1 cellular context compared by ENCODE assay signal in genomic region chr2:8312861-8313768, GRCh38.
TF ChIP-seq lines count a peak whose summit lies in the region.

No MANE protein-coding gene starts in this region.

TF ChIP-seq in K562, 482 proteins besides CTCF, POLR2A, EP300 and RAD21 (continued from another document and continues in another):
- TF ChIP-seq MNT (conservative IDR thresholded peaks at IDR 0.05) = 0 out of 4 replicates have a peak, but pooled peaks have one; percentile 30 to 33
- peak; percentile 68 for TF ChIP-seq HDAC2 (IDR thresholded peaks at IDR 0.05)
- TF ChIP-seq CEBPB (tag; IDR thresholded peaks at IDR 0.05) = no peak
- peak; percentile 32; the same call in 1 of the 2 replicates for TF ChIP-seq TFAP4 (CRISPR knock-in tag; IDR thresholded peaks at IDR 0.05; ENCODE audit: borderline replicate concordance)
- no peak for TF ChIP-seq DIDO1 (tag; IDR thresholded peaks at IDR 0.05; ENCODE audit: low read depth)
- TF ChIP-seq FOS (IDR thresholded peaks at IDR 0.05; ENCODE audit: extremely low read depth, insufficient read length) = peak; percentile 36
- no peak for TF ChIP-seq RBM39 (optimal IDR thresholded peaks at IDR 0.05; ENCODE audit: low read depth, low read length)
- TF ChIP-seq ARID1B (IDR thresholded peaks at IDR 0.05) = peak; percentile 87
- no peak for TF ChIP-seq IRF2 (CRISPR knock-in tag; IDR thresholded peaks at IDR 0.05)
- no peak for TF ChIP-seq RFX5 (IDR thresholded peaks at IDR 0.05; ENCODE audit: low read depth, low read length)
- no peak for TF ChIP-seq ID3 (CRISPR knock-in tag; IDR thresholded peaks at IDR 0.05)
- no peak for TF ChIP-seq ID3 (tag; IDR thresholded peaks at IDR 0.05)
- no peak for TF ChIP-seq RBM14 (IDR thresholded peaks at IDR 0.05; ENCODE audit: borderline replicate concordance, insufficient read depth, low read depth, low read length)
- no peak for TF ChIP-seq EZH2 (IDR thresholded peaks at IDR 0.05; ENCODE audit: borderline replicate concordance, low read depth, low read length)
- no peak for TF ChIP-seq KLF16 (IDR thresholded peaks at IDR 0.05)
- peak; percentile 41 for TF ChIP-seq CCNT2 (IDR thresholded peaks at IDR 0.05; ENCODE audit: borderline replicate concordance, extremely low read depth, insufficient read length, low read depth, low read length)
- peak; percentile 57 for TF ChIP-seq MYC (IDR thresholded peaks at IDR 0.05; ENCODE audit: low read depth, low read length)
- no peak for TF ChIP-seq MYC (CRISPR knock-in tag; IDR thresholded peaks at IDR 0.05; ENCODE audit: borderline replicate concordance, low read depth)
- TF ChIP-seq HNRNPUL1 (IDR thresholded peaks at IDR 0.05; ENCODE audit: low read length) = no peak
- TF ChIP-seq TBL1XR1 (IDR thresholded peaks at IDR 0.05; ENCODE audit: low read length in 2 of 2) = 0 out of 4 replicates have a peak, but pooled peaks of 1 of the 2 experiments have one; percentile 40
- TF ChIP-seq FOXP1 (CRISPR knock-in tag; IDR thresholded peaks at IDR 0.05) = peak; percentile 66; the same call in 1 of the 2 replicates
- 0 out of 2 replicates have a peak, but pooled peaks have one; percentile 11 for TF ChIP-seq RAD51 (IDR thresholded peaks at IDR 0.05; ENCODE audit: borderline replicate concordance, low read depth)
- TF ChIP-seq TGIF2 (CRISPR knock-in tag; IDR thresholded peaks at IDR 0.05) = no peak
- TF ChIP-seq HES1 (IDR thresholded peaks at IDR 0.05; ENCODE audit: low read depth) = peak; percentile 40; the same call in 1 of the 2 replicates
- TF ChIP-seq ELK3 (CRISPR knock-in tag; IDR thresholded peaks at IDR 0.05) = no peak
- TF ChIP-seq ATF7 (IDR thresholded peaks at IDR 0.05) = peak; percentile 56
- no peak for TF ChIP-seq CHCHD3 (CRISPR knock-in tag; IDR thresholded peaks at IDR 0.05)
- TF ChIP-seq DPF2 (IDR thresholded peaks at IDR 0.05) = peak; percentile 89
- no peak for TF ChIP-seq MCM5 (IDR thresholded peaks at IDR 0.05; ENCODE audit: low read depth)
- no peak for TF ChIP-seq ZSCAN29 (IDR thresholded peaks at IDR 0.05)
- TF ChIP-seq HNRNPH1 (optimal IDR thresholded peaks at IDR 0.05; ENCODE audit: low read depth, low read length) = no peak
- peak in 1 of 2 experiments; percentile 75; a peak in 2 of 4 replicates for TF ChIP-seq RCOR1 (IDR thresholded peaks at IDR 0.05; ENCODE audit: borderline replicate concordance in 1 of 2, low read depth in 2 of 2, low read length in 2 of 2)
- TF ChIP-seq NEUROD1 (IDR thresholded peaks at IDR 0.05; ENCODE audit: borderline replicate concordance, low read depth, low read length, partially characterized antibody) = no peak
- no peak for TF ChIP-seq TSC22D4 (tag; IDR thresholded peaks at IDR 0.05)
- TF ChIP-seq TEAD1 (CRISPR knock-in tag; IDR thresholded peaks at IDR 0.05) = 0 out of 4 replicates have a peak, but pooled peaks of 1 of the 2 experiments have one; percentile 39
- TF ChIP-seq MAFG (tag; conservative IDR thresholded peaks at IDR 0.05) = no peak
- peak; percentile 70; the same call in 1 of the 2 replicates for TF ChIP-seq ARID3A (IDR thresholded peaks at IDR 0.05; ENCODE audit: borderline replicate concordance, low read depth, low read length)
- peak; percentile 38 for TF ChIP-seq TAL1 (IDR thresholded peaks at IDR 0.05)
- TF ChIP-seq ZNF740 (CRISPR knock-in tag; IDR thresholded peaks at IDR 0.05) = no peak
- no peak for TF ChIP-seq ZNF740 (tag; IDR thresholded peaks at IDR 0.05)
- TF ChIP-seq SIX5 (IDR thresholded peaks at IDR 0.05; ENCODE audit: borderline replicate concordance in 1 of 2, insufficient read depth in 1 of 2, low read depth in 1 of 2, low read length in 2 of 2) = no peak
- no peak for TF ChIP-seq BCL6 (CRISPR knock-in tag; IDR thresholded peaks at IDR 0.05)
- TF ChIP-seq ZHX1 (conservative IDR thresholded peaks at IDR 0.05; ENCODE audit: low read length) = no peak
- TF ChIP-seq MED1 (CRISPR knock-in tag; IDR thresholded peaks at IDR 0.05; ENCODE audit: borderline replicate concordance) = no peak
- no peak for TF ChIP-seq NUFIP1 (IDR thresholded peaks at IDR 0.05; ENCODE audit: partially characterized antibody)
- TF ChIP-seq ARNT (IDR thresholded peaks at IDR 0.05) = 0 out of 4 replicates have a peak, but pooled peaks of 1 of the 2 experiments have one; percentile 28
- TF ChIP-seq THRAP3 (IDR thresholded peaks at IDR 0.05; ENCODE audit: borderline replicate concordance) = no peak
- peak; percentile 87 for TF ChIP-seq ATF3 (IDR thresholded peaks at IDR 0.05)
- TF ChIP-seq ATF3 (CRISPR knock-in tag; conservative IDR thresholded peaks at IDR 0.05) = peak; percentile 73; the same call in 1 of the 2 replicates
- TF ChIP-seq POU5F1 (IDR thresholded peaks at IDR 0.05; ENCODE audit: borderline replicate concordance, low read depth, low read length, partially characterized antibody) = no peak
- no peak for TF ChIP-seq GTF2A2 (tag; IDR thresholded peaks at IDR 0.05)
- TF ChIP-seq L3MBTL2 (IDR thresholded peaks at IDR 0.05) = peak; percentile 50; the same call in 1 of the 2 replicates
- TF ChIP-seq ELF1 (tag; IDR thresholded peaks at IDR 0.05) = no peak
- TF ChIP-seq SMARCE1 (IDR thresholded peaks at IDR 0.05) = peak; percentile 87
- no peak for TF ChIP-seq GMEB1 (CRISPR knock-in tag; IDR thresholded peaks at IDR 0.05)
- TF ChIP-seq RFX1 (IDR thresholded peaks at IDR 0.05) = 0 out of 2 replicates have a peak, but pooled peaks have one; percentile 14
- TF ChIP-seq CEBPG (CRISPR knock-in tag; IDR thresholded peaks at IDR 0.05) = 0 out of 2 replicates have a peak, but pooled peaks have one; percentile 22
- TF ChIP-seq CEBPG (tag; conservative IDR thresholded peaks at IDR 0.05 in 1 of 2, IDR thresholded peaks at IDR 0.05 in 1 of 2) = peak; percentile 29 to 65; a peak in 3 of 4 replicates
- TF ChIP-seq NR2C2 (CRISPR knock-in tag; IDR thresholded peaks at IDR 0.05) = no peak
- TF ChIP-seq NR2C2 (tag; IDR thresholded peaks at IDR 0.05) = no peak
- TF ChIP-seq HDAC8 (tag; IDR thresholded peaks at IDR 0.05) = no peak
- no peak for TF ChIP-seq ATF4 (CRISPR knock-in tag; IDR thresholded peaks at IDR 0.05)
- 0 out of 4 replicates have a peak, but pooled peaks have one; percentile 10 to 37 for TF ChIP-seq TRIM24 (IDR thresholded peaks at IDR 0.05)
- TF ChIP-seq PPARD (CRISPR knock-in tag; IDR thresholded peaks at IDR 0.05) = no peak
